In genomic region chr14:94447986-94448808, GRCh38 we compare ENCODE assay signal across 1 cellular context.
TF ChIP-seq lines count a peak whose summit lies in the region.

No MANE protein-coding gene starts in this region.

TF ChIP-seq in HepG2, 621 proteins besides CTCF, POLR2A, EP300 and RAD21 (continued from another document):
- TF ChIP-seq ZNF687 (CRISPR knock-in tag; IDR thresholded peaks at IDR 0.05), result peak; percentile 45
TF ChIP-seq in HepG2: peak in this region for 1.
